8 cellular contexts compared by ENCODE assay signal in the genomic region with DNA sequence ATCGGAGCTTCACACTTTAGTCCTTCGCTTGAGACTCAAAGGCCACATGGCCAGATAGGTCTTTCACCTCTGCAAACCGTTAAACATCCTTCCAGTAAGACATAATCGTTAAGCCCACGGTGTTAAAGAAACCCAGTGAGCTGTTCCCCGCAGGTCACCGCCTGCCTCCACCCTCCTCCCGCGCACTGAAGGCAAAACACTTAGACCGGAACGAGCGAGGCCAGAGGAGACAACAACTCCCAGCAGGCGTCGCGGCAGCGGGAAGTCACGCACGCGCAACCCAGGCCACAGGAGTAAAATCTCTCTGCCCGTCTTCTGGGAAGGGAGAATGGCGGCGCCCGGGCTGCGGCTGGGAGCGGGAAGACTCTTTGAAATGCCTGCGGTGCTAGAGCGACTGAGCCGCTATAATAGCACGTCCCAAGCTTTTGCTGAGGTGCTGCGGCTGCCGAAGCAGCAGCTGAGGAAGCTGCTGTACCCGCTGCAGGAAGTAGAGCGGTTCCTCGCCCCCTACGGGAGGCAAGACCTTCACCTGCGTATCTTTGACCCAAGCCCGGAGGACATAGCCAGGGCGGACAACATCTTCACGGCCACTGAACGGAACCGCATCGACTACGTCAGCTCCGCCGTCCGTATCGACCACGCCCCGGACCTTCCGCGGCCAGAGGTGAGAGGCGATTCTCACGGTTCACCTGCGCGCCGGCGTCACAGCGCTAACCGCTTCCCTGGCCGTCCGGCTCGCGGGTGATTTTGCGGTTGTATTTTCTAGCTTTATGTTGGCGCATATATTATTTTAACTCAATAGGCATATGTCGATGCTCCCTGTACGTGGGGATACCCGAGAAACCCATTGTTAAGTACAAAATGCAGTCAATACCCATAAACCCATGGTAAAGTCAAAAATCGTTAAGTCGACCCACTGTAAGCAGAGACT. TPM values are rescaled to one million over a fixed set of nuclear protein-coding genes. Genes with fewer than 3 reads are reported as not detected.
DNase-seq lines count a peak whose midpoint lies in the region; ATAC-seq, FAIRE-seq and TF ChIP-seq lines count a peak whose summit lies in the region.

A gene (plus strand): TSS at position 313 of the 931 bp plus-strand sequence. CDS start 16 bp downstream, at position 329.

- H4K20me1 ChIP-seq in keratinocyte (ENCODE audit: control insufficient read depth, extremely low read depth, insufficient read depth, low read length), result no peaks in the 10 kb centered on the region

- peak; percentile 54 for DNase-seq in AG09319 (ENCODE audit: extremely low read depth, low read depth)
- DNase-seq in NCI-H446 treated with DMSO at 0.1 percent for 48 hours (lab: John Stamatoyannopoulos, UW), result peak; percentile 84
- DNase-seq in activated CD4-positive, CD25-positive, alpha-beta regulatory T cell treated with anti-CD3 and anti-CD28 coated beads, Interleukin-2, amount 50 U/mL, for 72 hours, result peak; percentile 86
- peak; percentile 34 to 76 for DNase-seq in cerebellar nuclear complex (lab: John Stamatoyannopoulos, UW)
- DNase-seq in keratinocyte (ENCODE audit: low read depth, low spot score), result no peak
- peak; percentile 65 to 70 for DNase-seq in stimulated activated CD4-positive, alpha-beta T cell treated with anti-CD3 and anti-CD28 coated beads, Interleukin-15, amount 100 ng/mL, for 1 hour (ENCODE audit: low read depth in 1 of 2, low spot score in 1 of 2)

- H2AFZ ChIP-seq in keratinocyte (ENCODE audit: control insufficient read depth, low read length), result peak within 1 kb of the TSS; percentile 94

- peak within 1 kb of the TSS; percentile 81 for H3K4me2 ChIP-seq in keratinocyte (ENCODE audit: control insufficient read depth, extremely low read depth, insufficient read depth, low read depth, low read length)

- H3K36me3 ChIP-seq in keratinocyte (ENCODE audit: control insufficient read depth in 2 of 2, extremely low read depth in 1 of 2, insufficient read depth in 2 of 2, low read length in 2 of 2), result peaks cover 2 to 4% of the 10 kb centered on the region in 2 experiments

- peak; percentile 98 for ATAC-seq in GM19035 (IDR thresholded peaks at IDR 0.05; ENCODE audit: unreplicated experiment)
- peak; percentile 93 for ATAC-seq in HG03354 (IDR thresholded peaks at IDR 0.05; ENCODE audit: poor library complexity, severe bottlenecking, unreplicated experiment)

- TF ChIP-seq CTCF in AG09319 (IDR thresholded peaks at IDR 0.05; ENCODE audit: low read depth, low read length) (no peak; the same call in none of the 2 replicates), keratinocyte (optimal IDR thresholded peaks at IDR 0.05 in 1 of 3, IDR thresholded peaks at IDR 0.05 in 1 of 3, conservative IDR thresholded peaks at IDR 0.05 in 1 of 3; ENCODE audit: extremely low read depth in 1 of 3, insufficient read depth in 2 of 3, low read length in 3 of 3) (peak in 1 of 3 experiments; percentile 5)

- H3K27ac ChIP-seq in keratinocyte (ENCODE audit: control insufficient read depth, insufficient read depth, low read length), result peak within 1 kb of the TSS; percentile 97

- H3K9me3 ChIP-seq in keratinocyte (ENCODE audit: control insufficient read depth, low read depth, low read length), result no peaks in the 10 kb centered on the region

- no peaks in the 10 kb centered on the region for H3K27me3 ChIP-seq in keratinocyte (ENCODE audit: control insufficient read depth, extremely low read depth, insufficient read depth, low read length)

- dilution Hi-C loops in keratinocyte (cut with MboI; ENCODE audit: extremely low pct_ligation_motif_present, low sequenced_read_pairs), result no loop called here

- H3K4me3 ChIP-seq in keratinocyte (ENCODE audit: control insufficient read depth in 2 of 3, extremely low read depth in 1 of 3, insufficient read depth in 2 of 3, low read depth in 1 of 3, low read length in 3 of 3), result peak within 1 kb of the TSS; percentile 74 to 99 (median 91)

- no peaks in the 10 kb centered on the region for H3K9me1 ChIP-seq in keratinocyte (ENCODE audit: control insufficient read depth, extremely low read depth, insufficient read depth, low read length)

- H3K79me2 ChIP-seq in keratinocyte (ENCODE audit: control insufficient read depth, insufficient read depth, low read length), result peaks cover 24% of the 10 kb centered on the region

- H3K4me1 ChIP-seq in keratinocyte (ENCODE audit: control insufficient read depth, extremely low read depth, insufficient read depth, low read length), result peaks cover 13% of the 10 kb centered on the region

- peak within 1 kb of the TSS; percentile 96 for H3K9ac ChIP-seq in keratinocyte (ENCODE audit: control insufficient read depth, extremely low read depth, insufficient read depth, low read length)

- peak; percentile 74 for FAIRE-seq in keratinocyte (lab: Jason Lieb, UNC)

RNA-seq across cellular contexts. Expression of the gene that starts here (rescaled TPM):
- polyA plus RNA-seq in keratinocyte, result 13.8 to 18.6 TPM (median 16.9 TPM) in 3 replicates
- polyA plus RNA-seq in keratinocyte (2011; ENCODE audit: low read depth), result 2.7 TPM
- polyA plus RNA-seq in keratinocyte (2011; cell fraction: cytosol; rRNA removed), result 14.3 and 15.9 TPM in 2 replicates
- 11.3 and 13.1 TPM in 2 replicates for polyA plus RNA-seq in keratinocyte (2011; cell fraction: nucleus; rRNA removed)
- polyA plus RNA-seq in keratinocyte (2012; ENCODE audit: low replicate concordance), result 9.9 and 14.7 TPM in 2 replicates
- 9.7 to 25.7 TPM (median 12.7 TPM) in 3 replicates for polyA minus RNA-seq in keratinocyte
- polyA minus RNA-seq in keratinocyte (2011; cell fraction: cytosol; rRNA and poly(A)+ RNA removed), result 23.6 TPM
- 6.0 and 6.6 TPM in 2 replicates for polyA minus RNA-seq in keratinocyte (2011; cell fraction: nucleus; rRNA and poly(A)+ RNA removed)
